In genomic region chr14:37838778-37839177, GRCh38 we compare ENCODE assay signal across 4 cellular contexts.
DNase-seq lines count a peak whose midpoint lies in the region; ATAC-seq, FAIRE-seq and TF ChIP-seq lines count a peak whose summit lies in the region.
"Not testable (repeated sequence)": the region's sequence is repeated elsewhere in the genome, so short reads cannot be mapped to it uniquely, and the experiment has no call there.

No MANE protein-coding gene starts in this region.

- not testable (repeated sequence) for ATAC-seq in K562, HepG2

- peak overlapping the region; percentile 29 for H3K27ac Mint-ChIP-seq in progenitor cell of endocrine pancreas

- H3K27me3 Mint-ChIP-seq in progenitor cell of endocrine pancreas: not testable (repeated sequence)

- FAIRE-seq in K562 (lab: Jason Lieb, UNC); HepG2 (lab: Jason Lieb, UNC): not testable (repeated sequence)

- not testable (repeated sequence) for H3K4me2 ChIP-seq in K562 (ENCODE audit: insufficient read depth, low read length); HepG2 (ENCODE audit: low read depth, low read length)

- not testable (repeated sequence) for H2AFZ ChIP-seq in K562 (ENCODE audit: low read depth, low read length); HepG2 (ENCODE audit: low read length)

- in situ Hi-C loops in K562 (cut with MboI): not testable (repeated sequence)
- in situ Hi-C loops in HepG2 (cut with HindIII; ENCODE audit: extremely low pct_ligation_motif_present, low pct_unique_long_range_greater_than_20kb): loop anchor here (25.0 kb wide), 1 partner anchor 1976 kb away; no protein-coding TSS in a partner anchor

- H3K9me3 Mint-ChIP-seq in progenitor cell of endocrine pancreas (ENCODE audit: low read depth): peaks cover 20% of the 10 kb centered on the region

- not testable (repeated sequence) for H3K27ac ChIP-seq in HEK293 (ENCODE audit: extremely low read depth, low read depth, low read length); K562 (ENCODE audit: extremely low read depth, low read depth, low read length); HepG2 (ENCODE audit: extremely low read length, insufficient read depth, low read length)

- intact Hi-C loops in K562 (cut with micrococcal nuclease); HepG2 (cut with micrococcal nuclease; ENCODE audit: unreplicated experiment): not testable (repeated sequence)

- TF ChIP-seq POLR2A in K562 (conservative IDR thresholded peaks at IDR 0.05); HepG2 (IDR thresholded peaks at IDR 0.05; ENCODE audit: insufficient read depth in 1 of 2, low read depth in 2 of 2, low read length in 2 of 2): not testable (repeated sequence)

- TF ChIP-seq RAD21 in K562 (CRISPR knock-in tag; conservative IDR thresholded peaks at IDR 0.05 in 1 of 2, IDR thresholded peaks at IDR 0.05 in 1 of 2); HepG2 (CRISPR knock-in tag; IDR thresholded peaks at IDR 0.05): not testable (repeated sequence)

- H3K4me3 Mint-ChIP-seq in progenitor cell of endocrine pancreas (ENCODE audit: low read depth): not testable (repeated sequence)

- not testable (repeated sequence) for H3K9ac ChIP-seq in K562 (ENCODE audit: insufficient read depth in 1 of 2, low read depth in 2 of 2, low read length in 2 of 2); HepG2 (ENCODE audit: insufficient read depth, low read depth, low read length)

- H3K9me1 ChIP-seq in K562 (ENCODE audit: control insufficient read depth, insufficient read depth, low read length): not testable (repeated sequence)

- H3K4me1 ChIP-seq in HEK293 (ENCODE audit: control insufficient read depth, insufficient read depth, low read length); K562 (replicated peaks in 1 of 2; ENCODE audit: control insufficient read depth in 2 of 2, insufficient read depth in 2 of 2, low read length in 2 of 2); HepG2 (ENCODE audit: insufficient read depth, low read length): not testable (repeated sequence)

- CTCF ChIA-PET in HEK293 (lab: Yijun Ruan, JAX); K562 (lab: Yijun Ruan, JAX; ENCODE audit: low intra/inter-chr PET ratio); HepG2 (lab: Yijun Ruan, JAX; ENCODE audit: low intra/inter-chr PET ratio, low total read pairs): not testable (repeated sequence)

- not testable (repeated sequence) for H3K4me3 ChIP-seq in HEK293 (ENCODE audit: low read depth, low read length); K562; HepG2 (replicated peaks in 1 of 3; ENCODE audit: insufficient read depth in 1 of 3, low read depth in 2 of 3, low read length in 3 of 3)

- DNase-seq in K562 (ENCODE audit: extremely low read depth in 1 of 4, low spot score in 3 of 4); HepG2 (ENCODE audit: low spot score); progenitor cell of endocrine pancreas (ENCODE audit: low spot score, unreplicated experiment): not testable (repeated sequence)

- peaks cover 31% of the 10 kb centered on the region for H3K36me3 Mint-ChIP-seq in progenitor cell of endocrine pancreas (ENCODE audit: insufficient read depth)

- H3K9me3 ChIP-seq in HEK293 (ENCODE audit: control insufficient read depth, insufficient read depth, low read depth, low read length); K562 (replicated peaks; ENCODE audit: control insufficient read depth, insufficient read depth, low read depth, low read length): not testable (repeated sequence)
- H3K9me3 ChIP-seq in HepG2 (ENCODE audit: low read length): peaks cover 13% of the 10 kb centered on the region

- H3K79me2 ChIP-seq in K562 (ENCODE audit: control insufficient read depth, insufficient read depth, low read length); HepG2 (ENCODE audit: insufficient read depth, low read length): not testable (repeated sequence)

- not testable (repeated sequence) for H3K4me1 Mint-ChIP-seq in progenitor cell of endocrine pancreas (ENCODE audit: low read depth)

- H4K20me1 ChIP-seq in K562 (replicated peaks; ENCODE audit: control insufficient read depth, insufficient read depth, low read length); HepG2 (ENCODE audit: insufficient read depth, low read length): not testable (repeated sequence)

- POLR2A ChIA-PET in HEK293 (lab: Yijun Ruan, JAX); K562 (lab: Yijun Ruan, JAX); HepG2 (lab: Yijun Ruan, JAX): not testable (repeated sequence)

- BruUV-seq in K562 (replicated peaks; lab: Mats Ljungman, UMichigan); HepG2 (replicated peaks; lab: Mats Ljungman, UMichigan): not testable (repeated sequence)

- TF ChIP-seq EP300 in K562 (IDR thresholded peaks at IDR 0.05; ENCODE audit: low read length); HepG2 (IDR thresholded peaks at IDR 0.05; ENCODE audit: low read depth in 2 of 2, low read length in 2 of 2); HepG2 (CRISPR knock-in tag; IDR thresholded peaks at IDR 0.05; ENCODE audit: borderline replicate concordance): not testable (repeated sequence)

- H3K36me3 ChIP-seq in HEK293 (ENCODE audit: control insufficient read depth in 2 of 2, insufficient read depth in 1 of 2, low read length in 2 of 2); K562 (ENCODE audit: control insufficient read depth, insufficient read depth, low read length); HepG2 (replicated peaks in 1 of 2; ENCODE audit: control insufficient read depth in 1 of 2, insufficient read depth in 2 of 2, low read length in 2 of 2): not testable (repeated sequence)

- WGBS in K562 (ENCODE audit: insufficient coverage, low coverage, missing lambda C conversion rate): 0% methylated on average over 4 of the region's 5 CpGs
- WGBS in HepG2 (ENCODE audit: low lambda C conversion rate): 76% methylated on average over 5 of the region's 5 CpGs

- H3K27me3 ChIP-seq in K562 (ENCODE audit: control insufficient read depth in 2 of 2, insufficient read depth in 2 of 2, low read length in 2 of 2); HepG2 (ENCODE audit: control insufficient read depth in 1 of 2, insufficient read depth in 2 of 2, low read length in 2 of 2): not testable (repeated sequence)

- TF ChIP-seq CTCF in HEK293 (tag by site-specific recombination; IDR thresholded peaks at IDR 0.05); K562 (IDR thresholded peaks at IDR 0.05 in 2 of 3, conservative IDR thresholded peaks at IDR 0.05 in 1 of 3; ENCODE audit: insufficient read depth in 2 of 3, low read depth in 1 of 3, low read length in 3 of 3); HepG2 (CRISPR knock-in tag; IDR thresholded peaks at IDR 0.05); progenitor cell of endocrine pancreas (IDR thresholded peaks at IDR 0.05; ENCODE audit: unreplicated experiment): not testable (repeated sequence)

TF ChIP-seq in HEK293, 187 proteins besides CTCF, POLR2A, EP300 and RAD21:
- peak; percentile 96 for TF ChIP-seq ZNF146 (tag by site-specific recombination; IDR thresholded peaks at IDR 0.05)
TF ChIP-seq in HEK293: peak in this region for 1; not testable (repeated sequence) for 186.

TF ChIP-seq in K562, 482 proteins besides CTCF, POLR2A, EP300 and RAD21:
- peak; percentile 80 for TF ChIP-seq ZNF146 (CRISPR knock-in tag; IDR thresholded peaks at IDR 0.05; ENCODE audit: unreplicated experiment)
- peak; percentile 9 for TF ChIP-seq RBM25 (IDR thresholded peaks at IDR 0.05; ENCODE audit: low read depth, low read length, severe bottlenecking)

TF ChIP-seq in HepG2, 621 proteins besides CTCF, POLR2A, EP300 and RAD21 (continues in another document):
- peak; percentile 43; the same call in 1 of the 2 replicates for TF ChIP-seq KDM1A (CRISPR knock-in tag; IDR thresholded peaks at IDR 0.05)
- 0 out of 2 replicates have a peak, but pooled peaks have one; percentile 17 for TF ChIP-seq RCOR2 (CRISPR knock-in tag; IDR thresholded peaks at IDR 0.05)
- TF ChIP-seq ZNF780A (CRISPR knock-in tag; IDR thresholded peaks at IDR 0.05): 0 out of 2 replicates have a peak, but pooled peaks have one; percentile 30
- peak; percentile 33; the same call in 1 of the 2 replicates for TF ChIP-seq SKIL (CRISPR knock-in tag; IDR thresholded peaks at IDR 0.05; ENCODE audit: borderline replicate concordance)
- TF ChIP-seq, protein P1, sequence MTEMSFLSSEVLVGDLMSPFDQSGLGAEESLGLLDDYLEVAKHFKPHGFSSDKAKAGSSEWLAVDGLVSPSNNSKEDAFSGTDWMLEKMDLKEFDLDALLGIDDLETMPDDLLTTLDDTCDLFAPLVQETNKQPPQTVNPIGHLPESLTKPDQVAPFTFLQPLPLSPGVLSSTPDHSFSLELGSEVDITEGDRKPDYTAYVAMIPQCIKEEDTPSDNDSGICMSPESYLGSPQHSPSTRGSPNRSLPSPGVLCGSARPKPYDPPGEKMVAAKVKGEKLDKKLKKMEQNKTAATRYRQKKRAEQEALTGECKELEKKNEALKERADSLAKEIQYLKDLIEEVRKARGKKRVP (CRISPR knock-in tag; IDR thresholded peaks at IDR 0.05): 0 out of 4 replicates have a peak, but pooled peaks of 1 of the 2 experiments have one; percentile 32
